In genomic region chr16:57531635-57532220, GRCh38 we compare ENCODE assay signal across 13 cellular contexts. TPM values are rescaled to one million over a fixed set of nuclear protein-coding genes. Genes with fewer than 3 reads are reported as not detected.
DNase-seq lines count a peak whose midpoint lies in the region; ATAC-seq, FAIRE-seq and TF ChIP-seq lines count a peak whose summit lies in the region.
"Had no signal": no experiment of that assay in that cellular context is flagged by ENCODE, and none has a peak within 500 bp of the region (broad histone marks: within the 10 kb centered on the region; RNA-seq: fewer than 3 reads in every experiment).

No MANE protein-coding gene starts in this region.

- no peak for ATAC-seq in activated T-cell treated with anti-CD3 and anti-CD28 coated beads, Interleukin-2, amount 50 U/mL, for 4 hours
- no peak for ATAC-seq in HepG2

- no peaks in the 10 kb centered on the region for H3K36me3 Mint-ChIP-seq in activated naive CD4-positive, alpha-beta T cell treated with anti-CD3 and anti-CD28 coated beads, Interleukin-2, amount 50 U/mL, for 24 hours
- no peaks in the 10 kb centered on the region for H3K36me3 Mint-ChIP-seq in activated T-cell treated with anti-CD3 and anti-CD28 coated beads, Interleukin-2, amount 50 U/mL, for 4 hours (ENCODE audit: insufficient read depth)

- 33% methylated on average over 7 of the region's 7 CpGs for WGBS in HepG2 (ENCODE audit: low lambda C conversion rate)
- WGBS in thymus = 93% methylated on average over 7 of the region's 7 CpGs

- H3K4me3 Mint-ChIP-seq in activated naive CD4-positive, alpha-beta T cell treated with anti-CD3 and anti-CD28 coated beads, Interleukin-2, amount 50 U/mL, for 24 hours = peak overlapping the region; percentile 76
- H3K4me3 Mint-ChIP-seq in activated T-cell treated with anti-CD3 and anti-CD28 coated beads, Interleukin-2, amount 50 U/mL, for 4 hours = peak overlapping the region; percentile 3

- TF ChIP-seq CTCF in HepG2 (CRISPR knock-in tag; IDR thresholded peaks at IDR 0.05) = no peak

- H3K9ac ChIP-seq in HepG2 (ENCODE audit: insufficient read depth, low read depth, low read length) = no peak overlapping the region

- TF ChIP-seq POLR2A in HepG2 (IDR thresholded peaks at IDR 0.05; ENCODE audit: insufficient read depth in 1 of 2, low read depth in 2 of 2, low read length in 2 of 2) = no peak

- H3K4me3 ChIP-seq in HepG2 (replicated peaks in 1 of 3; ENCODE audit: insufficient read depth in 1 of 3, low read depth in 2 of 3, low read length in 3 of 3) (no peak overlapping the region), thymus (ENCODE audit: low read length) (no peak overlapping the region)

- H4K20me1 ChIP-seq in HepG2 (ENCODE audit: insufficient read depth, low read length) = no peaks in the 10 kb centered on the region

- no TSS peak for BruUV-seq in HepG2 (replicated peaks; lab: Mats Ljungman, UMichigan)

- H3K4me1 Mint-ChIP-seq in activated naive CD4-positive, alpha-beta T cell treated with anti-CD3 and anti-CD28 coated beads, Interleukin-2, amount 50 U/mL, for 24 hours = peaks cover 64% of the 10 kb centered on the region
- H3K4me1 Mint-ChIP-seq in activated T-cell treated with anti-CD3 and anti-CD28 coated beads, Interleukin-2, amount 50 U/mL, for 4 hours (ENCODE audit: low read depth) = peaks cover 57% of the 10 kb centered on the region

- H3K27ac ChIP-seq in HepG2 (ENCODE audit: extremely low read length, insufficient read depth, low read length) = no peak overlapping the region
- H3K27ac ChIP-seq in thymus (ENCODE audit: low read depth) = peak overlapping the region; percentile 60

- H2AFZ ChIP-seq in HepG2 (ENCODE audit: low read length) = no peak overlapping the region

- peak overlapping the region; percentile 86 for H3K27ac Mint-ChIP-seq in activated naive CD4-positive, alpha-beta T cell treated with anti-CD3 and anti-CD28 coated beads, Interleukin-2, amount 50 U/mL, for 24 hours

- CTCF ChIA-PET in HepG2 (lab: Yijun Ruan, JAX; ENCODE audit: low intra/inter-chr PET ratio, low total read pairs) = no interaction called here

- H3K4me1 ChIP-seq in HepG2 (ENCODE audit: insufficient read depth, low read length) (peaks cover 75% of the 10 kb centered on the region), thymus (ENCODE audit: control insufficient read depth, insufficient read depth, low read length) (peaks cover 56% of the 10 kb centered on the region)

- H3K4me2 ChIP-seq in HepG2 (ENCODE audit: low read depth, low read length) = no peak overlapping the region

- intact Hi-C loops in HepG2 (cut with micrococcal nuclease; ENCODE audit: unreplicated experiment) = no loop called here

- FAIRE-seq in HepG2 (lab: Jason Lieb, UNC) = no peak
- FAIRE-seq: keratinocyte had no signal

- H3K36me3 ChIP-seq in HepG2 (replicated peaks in 1 of 2; ENCODE audit: control insufficient read depth in 1 of 2, insufficient read depth in 2 of 2, low read length in 2 of 2) (no peaks in the 10 kb centered on the region), thymus (ENCODE audit: control insufficient read depth, insufficient read depth) (peaks cover 14% of the 10 kb centered on the region)

- no peaks in the 10 kb centered on the region for H3K9me3 Mint-ChIP-seq in activated naive CD4-positive, alpha-beta T cell treated with anti-CD3 and anti-CD28 coated beads, Interleukin-2, amount 50 U/mL, for 24 hours
- no peaks in the 10 kb centered on the region for H3K9me3 Mint-ChIP-seq in activated T-cell treated with anti-CD3 and anti-CD28 coated beads, Interleukin-2, amount 50 U/mL, for 4 hours

- POLR2A ChIA-PET in HepG2 (lab: Yijun Ruan, JAX) = interaction anchor here (1.2 kb wide), 1 partner anchor 48 kb away, joined by 3 read pairs; no protein-coding TSS in a partner anchor

- in situ Hi-C loops in HepG2 (cut with HindIII; ENCODE audit: extremely low pct_ligation_motif_present, low pct_unique_long_range_greater_than_20kb) = no loop called here
- in situ Hi-C loops in G401 (cut with HindIII; ENCODE audit: low sequenced_read_pairs) = no loop called here

- no peak for TF ChIP-seq EP300 in HepG2 (IDR thresholded peaks at IDR 0.05; ENCODE audit: low read depth in 2 of 2, low read length in 2 of 2)
- TF ChIP-seq EP300 in HepG2 (CRISPR knock-in tag; IDR thresholded peaks at IDR 0.05; ENCODE audit: borderline replicate concordance) = no peak

- no peak for DNase-seq in activated naive CD4-positive, alpha-beta T cell treated with Interleukin-2 at 50 U/mL for 16 hours
- DNase-seq in activated T-cell treated with anti-CD3 and anti-CD28 coated beads, Interleukin-2, amount 50 U/mL, for 4 hours = no peak
- DNase-seq in HepG2 (ENCODE audit: low spot score) = no peak
- no peak for DNase-seq in G401 (ENCODE audit: low spot score)
- no peak for DNase-seq in retina
- no peak for DNase-seq in HK-2 (ENCODE audit: unreplicated experiment)
- DNase-seq: activated gamma-delta T cell treated with Interleukin-2 at 50 U/mL for 16 hours; NCI-H226; stimulated activated CD4-positive, alpha-beta T cell treated with anti-CD3 and anti-CD28 coated beads, Interleukin-15, amount 100 ng/mL, for 24 hours had no signal

- H3K27me3 ChIP-seq in HepG2 (ENCODE audit: control insufficient read depth in 1 of 2, insufficient read depth in 2 of 2, low read length in 2 of 2) (peaks cover 0 to under 1% of the 10 kb centered on the region in 2 experiments; a peak in 2 of 5 replicates), thymus (ENCODE audit: control insufficient read depth, insufficient read depth) (no peaks in the 10 kb centered on the region)

- no peak for TF ChIP-seq RAD21 in HepG2 (CRISPR knock-in tag; IDR thresholded peaks at IDR 0.05)

- H3K79me2 ChIP-seq in HepG2 (ENCODE audit: insufficient read depth, low read length) = no peaks in the 10 kb centered on the region

- no peaks in the 10 kb centered on the region for H3K27me3 Mint-ChIP-seq in activated naive CD4-positive, alpha-beta T cell treated with anti-CD3 and anti-CD28 coated beads, Interleukin-2, amount 50 U/mL, for 24 hours
- H3K27me3 Mint-ChIP-seq in activated T-cell treated with anti-CD3 and anti-CD28 coated beads, Interleukin-2, amount 50 U/mL, for 4 hours (ENCODE audit: low read depth) = no peaks in the 10 kb centered on the region

- H3K9me3 ChIP-seq in HepG2 (ENCODE audit: low read length) (no peaks in the 10 kb centered on the region), thymus (ENCODE audit: control insufficient read depth) (no peaks in the 10 kb centered on the region)

RNA-seq across cellular contexts. Expression of gene CCDC102A, which starts 4.6 kb away (rescaled TPM):
- total RNA-seq in activated T-cell treated with anti-CD3 and anti-CD28 coated beads, Interleukin-2, amount 50 U/mL, for 4 hours = 1 to 10 TPM; 4.6 to 8.9 (median 6.9) TPM
- 0.91 and 2.1 TPM in 2 replicates for total RNA-seq in HepG2 (2016; rRNA removed; fragmentation: Illumina TruSeq; extraction: Trizol)
- 0.71 TPM in 2 replicates for total RNA-seq in HepG2 (2016; cell fraction: cytosol; rRNA removed; fragmentation: Illumina TruSeq; extraction: Trizol; ENCODE audit: low read depth)
- total RNA-seq in HepG2 (2016; cell fraction: insoluble cytoplasmic fraction; rRNA removed; fragmentation: Illumina TruSeq; extraction: Trizol) = 1.1 and 2.8 TPM in 2 replicates
- total RNA-seq in HepG2 (2016; cell fraction: membrane; rRNA removed; fragmentation: Illumina TruSeq; extraction: Trizol) = 1.1 and 1.3 TPM in 2 replicates
- 0.41 and 1.0 TPM in 2 replicates for total RNA-seq in HepG2 (2016; cell fraction: nucleus; rRNA removed; fragmentation: Illumina TruSeq; extraction: Trizol)
- polyA plus RNA-seq in HepG2 (2011; rRNA removed) (2.7 and 2.8 TPM in 2 replicates), thymus (6.8 TPM)
- polyA plus RNA-seq in HepG2 (2011; cell fraction: cytosol; rRNA removed) = 2.3 and 3.2 TPM in 2 replicates
- polyA plus RNA-seq in HepG2 (2011; cell fraction: nucleus; rRNA removed) = 2.6 and 2.8 TPM in 2 replicates
- polyA plus RNA-seq in HepG2 (2012) = 0.34 and 1.0 TPM in 2 replicates
- polyA plus RNA-seq in HepG2 (2016; cell fraction: cytosol; fragmentation: Illumina TruSeq; extraction: Trizol; ENCODE audit: low read depth) = 0.34 and 0.49 TPM in 2 replicates
- 1.2 TPM in 2 replicates for polyA plus RNA-seq in HepG2 (2016; cell fraction: insoluble cytoplasmic fraction; fragmentation: Illumina TruSeq; extraction: Trizol; ENCODE audit: low read depth)
- 0.51 and 0.64 TPM in 2 replicates for polyA plus RNA-seq in HepG2 (2016; cell fraction: membrane; fragmentation: Illumina TruSeq; extraction: Trizol; ENCODE audit: low read depth)
- polyA plus RNA-seq in HepG2 (2016; cell fraction: nucleus; fragmentation: Illumina TruSeq; extraction: Trizol; ENCODE audit: insufficient read depth, low read depth) = 1.7 and 2.5 TPM in 2 replicates
- polyA minus RNA-seq in HepG2 (2011; rRNA and poly(A)+ RNA removed; ENCODE audit: low replicate concordance) = 2.1 and 2.5 TPM in 2 replicates
- 0.69 and 1.1 TPM in 2 replicates for polyA minus RNA-seq in HepG2 (2011; cell fraction: cytosol; rRNA and poly(A)+ RNA removed)
- polyA minus RNA-seq in HepG2 (2011; cell fraction: nucleus; rRNA and poly(A)+ RNA removed) = 0.87 and 1.0 TPM in 2 replicates
- 25.0 and 26.7 TPM in 2 replicates for total RNA-seq in G401 (2014; rRNA removed; shearing (Covaris generic))

RNA-seq across cellular contexts. Expression of gene ADGRG5, which starts 10.7 kb away (rescaled TPM):
- 1 to 10 TPM; 1.7 to 6.7 (median 6.5) TPM for total RNA-seq in activated T-cell treated with anti-CD3 and anti-CD28 coated beads, Interleukin-2, amount 50 U/mL, for 4 hours
- total RNA-seq in HepG2 (2016; rRNA removed; fragmentation: Illumina TruSeq; extraction: Trizol) = not detected in 2 replicates
- total RNA-seq in HepG2 (2016; cell fraction: cytosol; rRNA removed; fragmentation: Illumina TruSeq; extraction: Trizol; ENCODE audit: low read depth) = not detected in 2 replicates
- not detected in 2 replicates for total RNA-seq in HepG2 (2016; cell fraction: insoluble cytoplasmic fraction; rRNA removed; fragmentation: Illumina TruSeq; extraction: Trizol)
- not detected in 2 replicates for total RNA-seq in HepG2 (2016; cell fraction: membrane; rRNA removed; fragmentation: Illumina TruSeq; extraction: Trizol)
- total RNA-seq in HepG2 (2016; cell fraction: nucleus; rRNA removed; fragmentation: Illumina TruSeq; extraction: Trizol) = not detected in 2 replicates
- polyA plus RNA-seq in HepG2 (2011; rRNA removed) (0.01 TPM in 1 of 2 replicates, not detected in the other), thymus (3.5 TPM)
- 0.03 TPM in 1 of 2 replicates, not detected in the other for polyA plus RNA-seq in HepG2 (2011; cell fraction: cytosol; rRNA removed)
- 0.06 TPM in 1 of 2 replicates, not detected in the other for polyA plus RNA-seq in HepG2 (2011; cell fraction: nucleus; rRNA removed)
- polyA plus RNA-seq in HepG2 (2012) = 0.27 and 0.35 TPM in 2 replicates
- not detected in 2 replicates for polyA plus RNA-seq in HepG2 (2016; cell fraction: cytosol; fragmentation: Illumina TruSeq; extraction: Trizol; ENCODE audit: low read depth)
- polyA plus RNA-seq in HepG2 (2016; cell fraction: insoluble cytoplasmic fraction; fragmentation: Illumina TruSeq; extraction: Trizol; ENCODE audit: low read depth) = not detected in 2 replicates
- polyA plus RNA-seq in HepG2 (2016; cell fraction: membrane; fragmentation: Illumina TruSeq; extraction: Trizol; ENCODE audit: low read depth) = not detected in 2 replicates
- polyA plus RNA-seq in HepG2 (2016; cell fraction: nucleus; fragmentation: Illumina TruSeq; extraction: Trizol; ENCODE audit: insufficient read depth, low read depth) = not detected in 2 replicates
- polyA minus RNA-seq in HepG2 (2011; rRNA and poly(A)+ RNA removed; ENCODE audit: low replicate concordance) = 0.12 TPM in 1 of 2 replicates, not detected in the other
- not detected in 2 replicates for polyA minus RNA-seq in HepG2 (2011; cell fraction: cytosol; rRNA and poly(A)+ RNA removed)
- polyA minus RNA-seq in HepG2 (2011; cell fraction: nucleus; rRNA and poly(A)+ RNA removed) = not detected in 2 replicates
- not detected in 2 replicates for total RNA-seq in G401 (2014; rRNA removed; shearing (Covaris generic))
- total RNA-seq: MCF 10A had no signal
- polyA plus RNA-seq: keratinocyte had no signal

RNA-seq across cellular contexts. Expression of gene DOK4, which starts 45.4 kb away (rescaled TPM):
- 1 to 10 TPM; 1.1 to 2.6 (median 1.6) TPM for total RNA-seq in activated T-cell treated with anti-CD3 and anti-CD28 coated beads, Interleukin-2, amount 50 U/mL, for 4 hours
- 52.7 and 55.5 TPM in 2 replicates for total RNA-seq in HepG2 (2016; rRNA removed; fragmentation: Illumina TruSeq; extraction: Trizol)
- total RNA-seq in HepG2 (2016; cell fraction: cytosol; rRNA removed; fragmentation: Illumina TruSeq; extraction: Trizol; ENCODE audit: low read depth) = 23.8 and 26.8 TPM in 2 replicates
- 51.4 and 51.5 TPM in 2 replicates for total RNA-seq in HepG2 (2016; cell fraction: insoluble cytoplasmic fraction; rRNA removed; fragmentation: Illumina TruSeq; extraction: Trizol)
- total RNA-seq in HepG2 (2016; cell fraction: membrane; rRNA removed; fragmentation: Illumina TruSeq; extraction: Trizol) = 58.5 and 70.1 TPM in 2 replicates
- 32.8 and 34.6 TPM in 2 replicates for total RNA-seq in HepG2 (2016; cell fraction: nucleus; rRNA removed; fragmentation: Illumina TruSeq; extraction: Trizol)
- polyA plus RNA-seq in HepG2 (2011; rRNA removed) = 70.0 and 92.5 TPM in 2 replicates
- polyA plus RNA-seq in HepG2 (2011; cell fraction: cytosol; rRNA removed) = 59.9 and 66.8 TPM in 2 replicates
- polyA plus RNA-seq in HepG2 (2011; cell fraction: nucleus; rRNA removed) = 136 and 138 TPM in 2 replicates
- polyA plus RNA-seq in HepG2 (2012) = 41.9 and 45.8 TPM in 2 replicates
- polyA plus RNA-seq in HepG2 (2016; cell fraction: cytosol; fragmentation: Illumina TruSeq; extraction: Trizol; ENCODE audit: low read depth) = 31.1 and 35.0 TPM in 2 replicates
- 59.2 and 63.5 TPM in 2 replicates for polyA plus RNA-seq in HepG2 (2016; cell fraction: insoluble cytoplasmic fraction; fragmentation: Illumina TruSeq; extraction: Trizol; ENCODE audit: low read depth)
- 57.7 and 60.6 TPM in 2 replicates for polyA plus RNA-seq in HepG2 (2016; cell fraction: membrane; fragmentation: Illumina TruSeq; extraction: Trizol; ENCODE audit: low read depth)
- polyA plus RNA-seq in HepG2 (2016; cell fraction: nucleus; fragmentation: Illumina TruSeq; extraction: Trizol; ENCODE audit: insufficient read depth, low read depth) = 72.2 and 73.9 TPM in 2 replicates
- polyA minus RNA-seq in HepG2 (2011; rRNA and poly(A)+ RNA removed; ENCODE audit: low replicate concordance) = 45.3 and 104 TPM in 2 replicates
- polyA minus RNA-seq in HepG2 (2011; cell fraction: cytosol; rRNA and poly(A)+ RNA removed) = 28.8 and 30.7 TPM in 2 replicates
- polyA minus RNA-seq in HepG2 (2011; cell fraction: nucleus; rRNA and poly(A)+ RNA removed) = 20.1 and 26.6 TPM in 2 replicates
- 11.8 TPM for polyA plus RNA-seq in thymus
- total RNA-seq in G401 (2014; rRNA removed; shearing (Covaris generic)) = 33.7 and 45.5 TPM in 2 replicates
